In genomic region chr10:11335881-11336430, GRCh38 we compare ENCODE assay signal across 18 cellular contexts.
A peak's percentile ranks its signal among the peaks of the same experiment; 100 is the strongest.
DNase-seq lines count a peak whose midpoint lies in the region; ATAC-seq and TF ChIP-seq lines count a peak whose summit lies in the region.
"Had no signal": no experiment of that assay in that cellular context is flagged by ENCODE, and none has a peak within 500 bp of the region (broad histone marks: within the 10 kb centered on the region; RNA-seq: fewer than 3 reads in every experiment).

No MANE protein-coding gene starts in this region.

- peaks cover 34% of the 10 kb centered on the region for H3K36me3 Mint-ChIP-seq in activated naive CD8-positive, alpha-beta T cell treated with anti-CD3 and anti-CD28 coated beads for 36 hours
- H3K36me3 Mint-ChIP-seq in naive B cell = peaks cover 16 to 17% of the 10 kb centered on the region in 2 donors
- no peaks in the 10 kb centered on the region for H3K36me3 Mint-ChIP-seq in HFFc6 (ENCODE audit: low read depth)

- H3K9me3 ChIP-seq in right atrium auricular region = no peaks in the 10 kb centered on the region
- H3K9me3 ChIP-seq in left ventricle myocardium inferior (replicated peaks) = no peaks in the 10 kb centered on the region
- no peaks in the 10 kb centered on the region for H3K9me3 ChIP-seq in tibial nerve
- H3K9me3 ChIP-seq: uterus had no signal

- H3K4me1 Mint-ChIP-seq in activated naive CD8-positive, alpha-beta T cell treated with anti-CD3 and anti-CD28 coated beads for 36 hours = peaks cover 40% of the 10 kb centered on the region
- H3K4me1 Mint-ChIP-seq in naive B cell = peaks cover 29 to 37% (median 33%) of the 10 kb centered on the region in 3 donors
- H3K4me1 Mint-ChIP-seq in HFFc6 (ENCODE audit: low read depth) = no peaks in the 10 kb centered on the region; the same call in 1 of the 2 replicates

- intact Hi-C loops in left ventricle myocardium inferior (cut with micrococcal nuclease) = no loop called here

- 62 to 64% methylated on average over 12 of the region's 12 CpGs for WGBS in tibial nerve, 2 donors

- peaks cover 0 to 13% of the 10 kb centered on the region in 2 donors for H3K4me1 ChIP-seq in right atrium auricular region
- H3K4me1 ChIP-seq in left ventricle myocardium inferior = peaks cover 39% of the 10 kb centered on the region
- H3K4me1 ChIP-seq in tibial nerve = peaks cover 0 to 56% (median 15%) of the 10 kb centered on the region in 4 donors
- H3K4me1 ChIP-seq: uterus had no signal

- ATAC-seq in naive B cell (ENCODE audit: low read depth in 2 of 2) = no peak
- ATAC-seq: HCT116 had no signal

- no peak for TF ChIP-seq CTCF in right atrium auricular region (IDR thresholded peaks at IDR 0.05)
- no peak for TF ChIP-seq CTCF in left ventricle myocardium inferior (IDR thresholded peaks at IDR 0.05; ENCODE audit: borderline replicate concordance)
- no peak for TF ChIP-seq CTCF in tibial nerve (IDR thresholded peaks at IDR 0.05)
- no peak for TF ChIP-seq CTCF in HFFc6 (IDR thresholded peaks at IDR 0.05)

- no peaks in the 10 kb centered on the region for H3K36me3 ChIP-seq in right atrium auricular region
- H3K36me3 ChIP-seq in left ventricle myocardium inferior = peaks cover 13% of the 10 kb centered on the region
- H3K36me3 ChIP-seq in tibial nerve = peaks cover 0 to 13% (median 0%) of the 10 kb centered on the region in 3 donors
- H3K36me3 ChIP-seq: uterus had no signal

- H3K27me3 ChIP-seq in right atrium auricular region (no peaks in the 10 kb centered on the region), left ventricle myocardium inferior (ENCODE audit: low read depth) (no peaks in the 10 kb centered on the region), tibial nerve (no peaks in the 10 kb centered on the region)
- H3K27me3 ChIP-seq: uterus had no signal

- no peak overlapping the region for H3K4me3 Mint-ChIP-seq in activated naive CD8-positive, alpha-beta T cell treated with anti-CD3 and anti-CD28 coated beads for 36 hours
- H3K4me3 Mint-ChIP-seq in naive B cell (peak overlapping the region in 1 of 8 donors; percentile 5), HFFc6 (no peak overlapping the region)

- DNase-seq in right atrium auricular region (ENCODE audit: low spot score) (peak; percentile 50), left ventricle myocardium inferior (no peak), naive B cell (no peak), tibial nerve (ENCODE audit: low spot score in 2 of 2) (no peak), HFFc6 (no peak), DMS114 treated with DMSO at 0.1 percent for 48 hours (lab: John Stamatoyannopoulos, UW; ENCODE audit: unreplicated experiment) (no peak)
- DNase-seq in activated naive CD8-positive, alpha-beta T cell treated with anti-CD3 and anti-CD28 coated beads for 36 hours = no peak
- no peak for DNase-seq in activated CD4-positive, CD25-positive, alpha-beta regulatory T cell (lab: John Stamatoyannopoulos, UW)
- DNase-seq: activated CD4-positive, alpha-beta T cell treated with anti-CD3 and anti-CD28 coated beads, Interleukin-2, amount 50 U/mL, for 48 hours; COR-L47; EL; KBM-7; NCI-H2029; nephron progenitor cell; SW 1271; uterus had no signal

- no peaks in the 10 kb centered on the region for H3K27me3 Mint-ChIP-seq in activated naive CD8-positive, alpha-beta T cell treated with anti-CD3 and anti-CD28 coated beads for 36 hours
- no peaks in the 10 kb centered on the region for H3K27me3 Mint-ChIP-seq in naive B cell
- peaks cover 12% of the 10 kb centered on the region for H3K27me3 Mint-ChIP-seq in HFFc6 (ENCODE audit: insufficient read depth)

- TF ChIP-seq POLR2A in tibial nerve (IDR thresholded peaks at IDR 0.05) = no peak

- H3K27ac Mint-ChIP-seq in activated naive CD8-positive, alpha-beta T cell treated with anti-CD3 and anti-CD28 coated beads for 36 hours = peak overlapping the region; percentile 83
- H3K27ac Mint-ChIP-seq in naive B cell (peak overlapping the region in 5 of 6 donors; percentile 41 to 95 (median 93)), HFFc6 (no peak overlapping the region)

- H3K27ac ChIP-seq in right atrium auricular region = no peak overlapping the region
- H3K27ac ChIP-seq in left ventricle myocardium inferior (replicated peaks) = no peak overlapping the region
- H3K27ac ChIP-seq in tibial nerve = peak overlapping the region; percentile 19 to 85 (median 54)
- H3K27ac ChIP-seq: uterus had no signal

- H3K9me3 Mint-ChIP-seq in activated naive CD8-positive, alpha-beta T cell treated with anti-CD3 and anti-CD28 coated beads for 36 hours = no peaks in the 10 kb centered on the region
- H3K9me3 Mint-ChIP-seq in naive B cell (no peaks in the 10 kb centered on the region), HFFc6 (no peaks in the 10 kb centered on the region; the same call in 1 of the 2 replicates)
- H3K9me3 Mint-ChIP-seq: nephron progenitor cell had no signal

- H3K4me3 ChIP-seq in right atrium auricular region (no peak overlapping the region), left ventricle myocardium inferior (no peak overlapping the region), tibial nerve (no peak overlapping the region)
- H3K4me3 ChIP-seq: lung, uterus had no signal

- no peak for TF ChIP-seq EP300 in tibial nerve (IDR thresholded peaks at IDR 0.05)

Comparison
In these comparisons a context has a peak if more than half of its experiments do, and no peak if none do; other contexts are left out.
1. H3K27ac ChIP-seq: peak in tibial nerve (4 of 4); none in right atrium auricular region (0 of 2) and left ventricle myocardium inferior (single experiment).